In genomic region chrX:49155900-49156837, GRCh38 we compare ENCODE assay signal across 6 cellular contexts.
DNase-seq lines count a peak whose midpoint lies in the region; ATAC-seq and TF ChIP-seq lines count a peak whose summit lies in the region.

No MANE protein-coding gene starts in this region.

- H3K36me3 Mint-ChIP-seq in nephron (ENCODE audit: low read depth) = no peaks in the 10 kb centered on the region

- peak overlapping the region; percentile 98 to 100 (median 99) for H3K27ac Mint-ChIP-seq in nephron

- peak; percentile 73 for DNase-seq in T-helper 22 cell (ENCODE audit: low read depth)
- peak; percentile 77 for DNase-seq in dedifferentiated amniotic fluid mesenchymal stem cell (ENCODE audit: extremely low spot score)
- no peak for DNase-seq in OCI-M2 (lab: John Stamatoyannopoulos, UW; ENCODE audit: unreplicated experiment)

- H3K4me3 Mint-ChIP-seq in nephron = peak overlapping the region; percentile 81 to 92 (median 84)

- H3K27ac ChIP-seq in KOPT-K1 (ENCODE audit: low read depth, low read length, poor library complexity, severe bottlenecking) = peak overlapping the region; percentile 81

- H3K36me3 ChIP-seq in KOPT-K1 (ENCODE audit: insufficient read depth, low read length) = no peaks in the 10 kb centered on the region

- peaks cover 12% of the 10 kb centered on the region for H3K9me3 Mint-ChIP-seq in nephron

- no peaks in the 10 kb centered on the region for H3K9me3 ChIP-seq in KOPT-K1 (ENCODE audit: insufficient read depth, low read length, poor library complexity, severe bottlenecking)

- H3K27me3 Mint-ChIP-seq in nephron (ENCODE audit: low read depth) = peaks cover 13% of the 10 kb centered on the region

- peak; percentile 70 for ATAC-seq in GM19328 (IDR thresholded peaks at IDR 0.05; ENCODE audit: unreplicated experiment)

- no peaks in the 10 kb centered on the region for H3K4me1 Mint-ChIP-seq in nephron

- peak; percentile 59 to 70 (median 64) for TF ChIP-seq CTCF in nephron (IDR thresholded peaks at IDR 0.05; ENCODE audit: unreplicated experiment in 3 of 3)
